In genomic region chr3:138890555-138891187, GRCh38 we compare ENCODE assay signal across 8 cellular contexts.
A peak's percentile ranks its signal among the peaks of the same experiment; 100 is the strongest.
DNase-seq lines count a peak whose midpoint lies in the region; ATAC-seq lines count a peak whose summit lies in the region.

No MANE protein-coding gene starts in this region.

- ATAC-seq in GM18858 (IDR thresholded peaks at IDR 0.05; ENCODE audit: unreplicated experiment) (peak; percentile 69), HG02870 (IDR thresholded peaks at IDR 0.05; ENCODE audit: unreplicated experiment) (peak; percentile 62)

- DNase-seq in NOMO-1 treated with DMSO at 0.1 percent for 48 hours (lab: John Stamatoyannopoulos, UW; ENCODE audit: unreplicated experiment) (peak; percentile 100), medulla oblongata (ENCODE audit: extremely low spot score) (peak; percentile 62), NCI-H2196 treated with DMSO at 0.1 percent for 48 hours (lab: John Stamatoyannopoulos, UW; ENCODE audit: unreplicated experiment) (no peak), SW480 (ENCODE audit: low spot score) (no peak), amniotic stem cell (lab: John Stamatoyannopoulos, UW) (no peak)
- DNase-seq in activated CD4-positive, alpha-beta T cell treated with anti-CD3 and anti-CD28 coated beads for 48 hours, result no peak

Comparison
In these comparisons a context has a peak if more than half of its experiments do, and no peak if none do; other contexts are left out.
1. DNase-seq: peak in NOMO-1 treated with DMSO at 0.1 percent for 48 hours (single experiment) and medulla oblongata (single experiment); none in NCI-H2196 treated with DMSO at 0.1 percent for 48 hours (single experiment), activated CD4-positive, alpha-beta T cell treated with anti-CD3 and anti-CD28 coated beads for 48 hours (single experiment), SW480 (single experiment) and amniotic stem cell (single experiment).